1 cellular context compared by ENCODE assay signal in genomic region chr3:31187380-31187779, GRCh38.
A peak's percentile ranks its signal among the peaks of the same experiment; 100 is the strongest.
TF ChIP-seq lines count a peak whose summit lies in the region.

No MANE protein-coding gene starts in this region.

TF ChIP-seq in HepG2, 621 proteins besides CTCF, POLR2A, EP300 and RAD21 (continued from another document and continues in another):
- no peak for TF ChIP-seq ZNF646 (CRISPR knock-in tag; IDR thresholded peaks at IDR 0.05)
- TF ChIP-seq SNAPC2 (CRISPR knock-in tag; IDR thresholded peaks at IDR 0.05): no peak
- peak; percentile 59 for TF ChIP-seq PHF21A (CRISPR knock-in tag; IDR thresholded peaks at IDR 0.05)
- TF ChIP-seq ZSCAN22 (CRISPR knock-in tag; IDR thresholded peaks at IDR 0.05): no peak
- no peak for TF ChIP-seq SNAPC5 (CRISPR knock-in tag; IDR thresholded peaks at IDR 0.05; ENCODE audit: borderline replicate concordance)
- TF ChIP-seq NCOA5 (CRISPR knock-in tag; IDR thresholded peaks at IDR 0.05): no peak
- TF ChIP-seq ZNF703 (CRISPR knock-in tag; IDR thresholded peaks at IDR 0.05; ENCODE audit: borderline replicate concordance): no peak
- TF ChIP-seq E2F5 (CRISPR knock-in tag; conservative IDR thresholded peaks at IDR 0.05): no peak
- no peak for TF ChIP-seq ZNF510 (CRISPR knock-in tag; IDR thresholded peaks at IDR 0.05; ENCODE audit: low read depth)
- no peak for TF ChIP-seq NFAT5 (CRISPR knock-in tag; IDR thresholded peaks at IDR 0.05)
- TF ChIP-seq ZBTB14 (CRISPR knock-in tag; IDR thresholded peaks at IDR 0.05): no peak
- TF ChIP-seq ZNF17 (CRISPR knock-in tag; IDR thresholded peaks at IDR 0.05): no peak
- TF ChIP-seq ZBTB42 (CRISPR knock-in tag; IDR thresholded peaks at IDR 0.05): no peak
- no peak for TF ChIP-seq ZNF891 (CRISPR knock-in tag; IDR thresholded peaks at IDR 0.05)
- no peak for TF ChIP-seq RBFOX2 (IDR thresholded peaks at IDR 0.05; ENCODE audit: low read depth, low read length)
- TF ChIP-seq ZNF687 (CRISPR knock-in tag; IDR thresholded peaks at IDR 0.05): no peak
- TF ChIP-seq ZNF350 (CRISPR knock-in tag; IDR thresholded peaks at IDR 0.05; ENCODE audit: borderline replicate concordance, low read depth): no peak
- no peak for TF ChIP-seq ZNF251 (CRISPR knock-in tag; IDR thresholded peaks at IDR 0.05)
- peak; percentile 72; the same call in 1 of the 2 replicates for TF ChIP-seq ARID3A (IDR thresholded peaks at IDR 0.05; ENCODE audit: low read depth, low read length)
- no peak for TF ChIP-seq ZFP41 (CRISPR knock-in tag; IDR thresholded peaks at IDR 0.05; ENCODE audit: borderline replicate concordance)
- 0 out of 2 replicates have a peak, but pooled peaks have one; percentile 12 for TF ChIP-seq MEF2D (CRISPR knock-in tag; IDR thresholded peaks at IDR 0.05)
- TF ChIP-seq ZNF709 (CRISPR knock-in tag; IDR thresholded peaks at IDR 0.05): no peak
- no peak for TF ChIP-seq ZNF574 (CRISPR knock-in tag; IDR thresholded peaks at IDR 0.05)
- TF ChIP-seq KDM6A (CRISPR knock-in tag; IDR thresholded peaks at IDR 0.05; ENCODE audit: low read depth): peak; percentile 47; the same call in 1 of the 2 replicates
- TF ChIP-seq ZNF563 (CRISPR knock-in tag; IDR thresholded peaks at IDR 0.05): no peak
- no peak for TF ChIP-seq FIP1L1 (IDR thresholded peaks at IDR 0.05; ENCODE audit: borderline replicate concordance, insufficient read depth, low read depth, low read length)
- TF ChIP-seq ZFP37 (CRISPR knock-in tag; IDR thresholded peaks at IDR 0.05; ENCODE audit: borderline replicate concordance): no peak
- TF ChIP-seq NFE2L1 (CRISPR knock-in tag; IDR thresholded peaks at IDR 0.05; ENCODE audit: borderline replicate concordance): no peak
- no peak for TF ChIP-seq ZNF121 (CRISPR knock-in tag; IDR thresholded peaks at IDR 0.05)
- peak; percentile 19; the same call in 1 of the 2 replicates for TF ChIP-seq CEBPG (CRISPR knock-in tag; IDR thresholded peaks at IDR 0.05)
- no peak for TF ChIP-seq TEAD3 (CRISPR knock-in tag; optimal IDR thresholded peaks at IDR 0.05; ENCODE audit: borderline replicate concordance)
